In the genomic region with DNA sequence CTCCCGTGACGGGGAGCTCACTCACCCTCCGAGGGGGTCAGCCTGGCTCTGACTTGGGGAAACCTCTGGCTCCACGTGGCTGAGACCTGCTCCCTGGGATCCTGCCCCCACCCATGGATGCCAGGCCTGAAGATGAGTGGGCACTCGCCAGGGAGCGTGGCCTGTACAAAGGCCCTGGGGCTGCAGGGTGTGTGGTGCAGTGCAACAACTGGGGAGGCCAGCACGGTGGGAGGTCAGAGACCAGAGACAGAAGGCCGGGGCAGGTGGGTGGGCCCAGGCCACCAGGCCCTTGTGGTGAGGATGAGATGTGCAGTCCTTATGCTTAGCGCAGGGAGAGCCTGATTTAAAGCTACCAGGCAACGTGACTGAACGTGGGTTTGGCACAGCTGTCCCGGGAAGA, we compare ENCODE assay signal across 27 cellular contexts. TPM values are rescaled to one million over a fixed set of nuclear protein-coding genes. Genes with fewer than 3 reads are reported as not detected.
"Had no signal": no experiment of that assay in that cellular context is flagged by ENCODE, and none has a peak within 500 bp of the region (broad histone marks: within the 10 kb centered on the region; RNA-seq: fewer than 3 reads in every experiment).

No MANE protein-coding gene starts in this region.

- H3K4me3 ChIP-seq: cardiac muscle cell, lower lobe of right lung, tibial artery had no signal

- H3K36me3 ChIP-seq: cardiac muscle cell, lower lobe of right lung, tibial artery had no signal

- H3K36me3 Mint-ChIP-seq: activated naive CD8-positive, alpha-beta T cell treated with anti-CD3 and anti-CD28 coated beads, Interleukin-2, amount 10 ng/mL, durations not matched to agents 7 days and 5 days; naive B cell; stimulated activated effector memory CD8-positive, alpha-beta T cell treated with anti-CD3 and anti-CD28 coated beads, Interleukin-12 subunit alpha, Interleukin-12 subunit beta, amount 100 ng/mL, for 72 hours had no signal

- DNase-seq: activated CD4-positive, alpha-beta T cell treated with anti-CD3 and anti-CD28 coated beads, Interleukin-2, amount 50 U/mL, for 4 hours; activated CD8-positive, alpha-beta memory T cell treated with anti-CD3 and anti-CD28 coated beads, Interleukin-2, amount 50 U/mL, for 48 hours; activated effector memory CD4-positive, alpha-beta T cell treated with Interleukin-2 at 50 U/mL for 16 hours; activated naive CD4-positive, alpha-beta T cell treated with anti-CD3 and anti-CD28 coated beads for 36 hours; activated naive CD8-positive, alpha-beta T cell treated with anti-CD3 and anti-CD28 coated beads, Interleukin-2, amount 10 ng/mL, durations not matched to agents 7 days and 5 days; activated T-cell treated with anti-CD3 and anti-CD28 coated beads, Interleukin-2, amount 50 U/mL, for 4 hours; amygdala; erythroblast; foreskin fibroblast; lower lobe of right lung; naive B cell; occipital lobe; small intestine; stimulated activated CD4-positive, alpha-beta T cell treated with anti-CD3 and anti-CD28 coated beads, Interleukin-2, amount 100 ng/mL, for 24 hours; stimulated activated naive CD8-positive, alpha-beta T cell treated with anti-CD3 and anti-CD28 coated beads, Interleukin-15, amount 100 ng/mL, for 72 hours; tibial artery had no signal

- ATAC-seq: activated T-cell treated with anti-CD3 and anti-CD28 coated beads, Interleukin-2, amount 50 U/mL, for 4 hours; left lobe of liver; lower lobe of right lung; sciatic nerve; stimulated activated effector memory CD8-positive, alpha-beta T cell treated with anti-CD3 and anti-CD28 coated beads, Interleukin-12 subunit alpha, Interleukin-12 subunit beta, amount 100 ng/mL, for 72 hours; stimulated activated naive CD8-positive, alpha-beta T cell treated with anti-CD3 and anti-CD28 coated beads, Interleukin-15, amount 100 ng/mL, for 72 hours had no signal

- H3K4me3 Mint-ChIP-seq: activated naive CD4-positive, alpha-beta T cell treated with anti-CD3 and anti-CD28 coated beads for 36 hours; activated naive CD8-positive, alpha-beta T cell treated with anti-CD3 and anti-CD28 coated beads, Interleukin-2, amount 10 ng/mL, durations not matched to agents 7 days and 5 days; activated T-cell treated with anti-CD3 and anti-CD28 coated beads, Interleukin-2, amount 50 U/mL, for 4 hours; naive B cell; stimulated activated effector memory CD8-positive, alpha-beta T cell treated with anti-CD3 and anti-CD28 coated beads, Interleukin-12 subunit alpha, Interleukin-12 subunit beta, amount 100 ng/mL, for 72 hours; stimulated activated naive CD8-positive, alpha-beta T cell treated with anti-CD3 and anti-CD28 coated beads, Interleukin-15, amount 100 ng/mL, for 72 hours had no signal

- H3K4me1 Mint-ChIP-seq: stimulated activated naive CD8-positive, alpha-beta T cell treated with anti-CD3 and anti-CD28 coated beads, Interleukin-15, amount 100 ng/mL, for 72 hours had no signal

- H3K27ac ChIP-seq: cardiac muscle cell, lower lobe of right lung, tibial artery had no signal

- H3K4me1 ChIP-seq: lower lobe of right lung, tibial artery had no signal

- H3K9me3 Mint-ChIP-seq: activated naive CD4-positive, alpha-beta T cell treated with anti-CD3 and anti-CD28 coated beads for 36 hours; activated naive CD8-positive, alpha-beta T cell treated with anti-CD3 and anti-CD28 coated beads, Interleukin-2, amount 10 ng/mL, durations not matched to agents 7 days and 5 days; activated T-cell treated with anti-CD3 and anti-CD28 coated beads, Interleukin-2, amount 50 U/mL, for 4 hours; naive B cell; stimulated activated effector memory CD8-positive, alpha-beta T cell treated with anti-CD3 and anti-CD28 coated beads, Interleukin-12 subunit alpha, Interleukin-12 subunit beta, amount 100 ng/mL, for 72 hours; stimulated activated naive CD8-positive, alpha-beta T cell treated with anti-CD3 and anti-CD28 coated beads, Interleukin-15, amount 100 ng/mL, for 72 hours had no signal

- H3K9me3 ChIP-seq: lower lobe of right lung, tibial artery had no signal

- H3K27ac Mint-ChIP-seq: activated naive CD4-positive, alpha-beta T cell treated with anti-CD3 and anti-CD28 coated beads for 36 hours; activated naive CD8-positive, alpha-beta T cell treated with anti-CD3 and anti-CD28 coated beads, Interleukin-2, amount 10 ng/mL, durations not matched to agents 7 days and 5 days; naive B cell; stimulated activated effector memory CD8-positive, alpha-beta T cell treated with anti-CD3 and anti-CD28 coated beads, Interleukin-12 subunit alpha, Interleukin-12 subunit beta, amount 100 ng/mL, for 72 hours had no signal

RNA-seq across cellular contexts. Expression of gene DNAJB8, which starts 5.0 kb away (rescaled TPM):
- total RNA-seq: activated CD8-positive, alpha-beta memory T cell treated with anti-CD3 and anti-CD28 coated beads for 36 hours; activated naive CD4-positive, alpha-beta T cell treated with anti-CD3 and anti-CD28 coated beads for 36 hours; activated naive CD8-positive, alpha-beta T cell treated with anti-CD3 and anti-CD28 coated beads, Interleukin-2, amount 10 ng/mL, durations not matched to agents 7 days and 5 days; activated T-cell treated with anti-CD3 and anti-CD28 coated beads, Interleukin-2, amount 50 U/mL, for 4 hours; cardiac muscle cell; chondrocyte; fibroblast of lung; kidney epithelial cell; left lobe of liver; lower lobe of right lung; mesenteric fat pad; mucosa of gallbladder; occipital lobe; sciatic nerve had no signal
- polyA plus RNA-seq: cardiac muscle cell, fibroblast of lung, neural cell, small intestine had no signal

RNA-seq across cellular contexts. Expression of gene GATA2, which starts 31.3 kb away (rescaled TPM):
- total RNA-seq: activated naive CD8-positive, alpha-beta T cell treated with anti-CD3 and anti-CD28 coated beads, Interleukin-2, amount 10 ng/mL, durations not matched to agents 7 days and 5 days had no signal
- polyA plus RNA-seq: neural cell had no signal
